Comparison of ENCODE assay signal across 8 cellular contexts in the genomic region with DNA sequence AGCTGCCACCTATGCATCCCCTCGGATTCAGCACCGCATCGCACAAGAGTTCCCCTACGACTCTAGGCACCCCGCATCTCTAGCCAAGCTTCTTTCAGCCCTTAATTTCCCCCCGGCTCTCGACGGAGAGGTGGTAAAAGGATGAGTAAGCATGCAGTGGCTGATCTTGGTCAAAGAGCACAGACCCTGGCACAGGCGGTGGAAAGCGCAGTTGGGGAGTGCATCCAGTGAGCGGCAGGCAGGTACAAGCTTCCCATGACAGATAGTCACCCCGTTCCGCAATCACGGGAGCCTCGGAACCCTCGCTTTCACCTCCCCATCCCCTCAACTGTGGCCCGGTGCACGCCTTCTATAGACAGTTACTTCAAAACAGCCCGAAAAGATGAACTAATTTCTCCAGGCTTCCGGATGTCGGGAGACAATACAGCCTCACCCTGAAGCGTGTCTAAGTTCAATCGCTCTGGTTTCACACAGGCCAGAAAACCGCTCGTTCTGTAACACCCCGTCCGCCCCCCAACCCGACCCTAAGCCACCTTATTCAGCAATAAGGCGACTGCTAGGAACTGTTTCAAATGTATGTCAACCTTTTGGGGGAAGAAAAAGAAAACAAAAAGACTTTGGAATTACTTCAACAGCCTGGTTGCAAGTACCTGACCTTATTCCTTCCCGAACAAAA. TPM values are rescaled to one million over a fixed set of nuclear protein-coding genes. Genes with fewer than 3 reads are reported as not detected.
DNase-seq lines count a peak whose midpoint lies in the region; ATAC-seq and TF ChIP-seq lines count a peak whose summit lies in the region.

No MANE protein-coding gene starts in this region.

- TF ChIP-seq CTCF in AG04450 (IDR thresholded peaks at IDR 0.05; ENCODE audit: low read depth, low read length): no peak
- TF ChIP-seq CTCF in HFF-Myc (IDR thresholded peaks at IDR 0.05; ENCODE audit: low read depth, low read length, missing control alignments): no peak
- no peak for TF ChIP-seq CTCF in WI38 (IDR thresholded peaks at IDR 0.05; ENCODE audit: low read depth, low read length)

- H3K27me3 ChIP-seq in AG04450 (ENCODE audit: control insufficient read depth, insufficient read depth, low read length) (no peaks in the 10 kb centered on the region), layer of hippocampus (ENCODE audit: control insufficient read depth, insufficient read depth, low read length) (no peaks in the 10 kb centered on the region)

- POLR2A ChIA-PET in AG04450 (lab: Yijun Ruan, JAX): interaction anchor here (0.7 to 1.9 kb wide), 4 partner anchors 58 to 152 kb away, joined by 3 to 9 read pairs (median 4); no protein-coding TSS in a partner anchor

- ATAC-seq in GM21423 (IDR thresholded peaks at IDR 0.05; ENCODE audit: unreplicated experiment) (no peak), GM18517 (IDR thresholded peaks at IDR 0.05; ENCODE audit: unreplicated experiment) (no peak)

- DNase-seq in AG04450 (ENCODE audit: low read depth, low spot score) (no peak), HFF-Myc (ENCODE audit: extremely low read depth, low read depth) (no peak), caudate nucleus (lab: John Stamatoyannopoulos, UW) (peak in 30 of 61 donors; percentile 7 to 60 (median 26))
- peak; percentile 65 to 71 for DNase-seq in stimulated activated CD4-positive, alpha-beta T cell treated with anti-CD3 and anti-CD28 coated beads, Interleukin-2, amount 100 ng/mL, for 24 hours

- peak overlapping the region; percentile 74 for H3K27ac ChIP-seq in AG04450 (ENCODE audit: low read depth, low read length)
- peak overlapping the region; percentile 90 for H3K27ac ChIP-seq in caudate nucleus (ENCODE audit: low read depth, low read length)
- peak overlapping the region; percentile 95 for H3K27ac ChIP-seq in layer of hippocampus (ENCODE audit: low read depth, low read length)

- peak overlapping the region; percentile 85 for H3K4me3 ChIP-seq in AG04450 (ENCODE audit: low read depth, low read length)
- peak overlapping the region; percentile 95 for H3K4me3 ChIP-seq in HFF-Myc (replicated peaks; ENCODE audit: low read depth, low read length)
- H3K4me3 ChIP-seq in WI38 (ENCODE audit: low read depth, low read length): peak overlapping the region; percentile 76

- CTCF ChIA-PET in AG04450 (lab: Charles Lee): interaction anchor here (0.9 to 1.4 kb wide), 3 partner anchors 9 to 241 kb away, joined by 3 to 4 read pairs (median 3); no protein-coding TSS in a partner anchor

- H3K9me3 ChIP-seq in AG04450 (ENCODE audit: control insufficient read depth, insufficient read depth, low read length): no peaks in the 10 kb centered on the region

RNA-seq across cellular contexts. Expression of a gene that starts 1.5 kb away (rescaled TPM):
- polyA plus RNA-seq in AG04450 (2011; rRNA removed): 108 and 154 TPM in 2 replicates
- polyA minus RNA-seq in AG04450 (2011; rRNA and poly(A)+ RNA removed): 14.9 and 28.2 TPM in 2 replicates

Comparison
In these comparisons a context has a peak if more than half of its experiments do, and no peak if none do; other contexts are left out.
1. DNase-seq: peak in stimulated activated CD4-positive, alpha-beta T cell treated with anti-CD3 and anti-CD28 coated beads, Interleukin-2, amount 100 ng/mL, for 24 hours (2 of 2); none in AG04450 (single experiment) and HFF-Myc (single experiment).
2. Peak in every context shown above with its lines, with median percentiles within 50 percentile points of each other: H3K27ac ChIP-seq and H3K4me3 ChIP-seq.